Comparison of ENCODE assay signal across 1 cellular context in the genomic region with DNA sequence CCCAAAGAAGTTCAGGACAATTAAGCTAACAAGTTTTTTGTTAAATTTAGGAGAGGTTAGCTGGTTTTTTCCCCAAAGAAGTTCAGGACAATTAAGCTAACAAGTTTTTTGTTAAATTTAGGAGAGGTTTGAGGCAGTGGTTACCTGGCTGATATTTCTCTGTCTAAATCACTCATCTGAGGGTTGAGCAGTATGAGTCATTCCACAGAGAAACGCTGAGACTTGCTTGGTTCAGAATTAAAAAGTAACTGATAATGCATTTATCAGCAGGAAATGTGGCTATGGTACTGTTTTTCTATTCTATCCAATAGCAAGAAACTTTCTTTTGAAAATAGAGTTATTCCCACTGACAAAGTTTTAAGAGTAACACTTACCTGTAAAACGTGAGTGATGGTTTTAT.
TF ChIP-seq lines count a peak whose summit lies in the region.

No MANE protein-coding gene starts in this region.

TF ChIP-seq in SK-N-SH treated with all-trans-retinoic acid at 6 μM for 48 hours, 23 proteins besides CTCF, POLR2A, EP300 and RAD21 (continued from another document):
- TF ChIP-seq, protein P1, sequence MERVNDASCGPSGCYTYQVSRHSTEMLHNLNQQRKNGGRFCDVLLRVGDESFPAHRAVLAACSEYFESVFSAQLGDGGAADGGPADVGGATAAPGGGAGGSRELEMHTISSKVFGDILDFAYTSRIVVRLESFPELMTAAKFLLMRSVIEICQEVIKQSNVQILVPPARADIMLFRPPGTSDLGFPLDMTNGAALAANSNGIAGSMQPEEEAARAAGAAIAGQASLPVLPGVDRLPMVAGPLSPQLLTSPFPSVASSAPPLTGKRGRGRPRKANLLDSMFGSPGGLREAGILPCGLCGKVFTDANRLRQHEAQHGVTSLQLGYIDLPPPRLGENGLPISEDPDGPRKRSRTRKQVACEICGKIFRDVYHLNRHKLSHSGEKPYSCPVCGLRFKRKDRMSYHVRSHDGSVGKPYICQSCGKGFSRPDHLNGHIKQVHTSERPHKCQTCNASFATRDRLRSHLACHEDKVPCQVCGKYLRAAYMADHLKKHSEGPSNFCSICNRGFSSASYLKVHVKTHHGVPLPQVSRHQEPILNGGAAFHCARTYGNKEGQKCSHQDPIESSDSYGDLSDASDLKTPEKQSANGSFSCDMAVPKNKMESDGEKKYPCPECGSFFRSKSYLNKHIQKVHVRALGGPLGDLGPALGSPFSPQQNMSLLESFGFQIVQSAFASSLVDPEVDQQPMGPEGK (CRISPR knock-in tag; IDR thresholded peaks at IDR 0.05; ENCODE audit: borderline replicate concordance), result no peak
- TF ChIP-seq TCF4 (CRISPR knock-in tag; IDR thresholded peaks at IDR 0.05; ENCODE audit: borderline replicate concordance) (no peak), RARB (CRISPR knock-in tag; IDR thresholded peaks at IDR 0.05) (no peak), TOX (CRISPR knock-in tag; IDR thresholded peaks at IDR 0.05; ENCODE audit: borderline replicate concordance) (no peak), SNAI2 (CRISPR knock-in tag; IDR thresholded peaks at IDR 0.05) (no peak), ZFP30 (CRISPR knock-in tag; IDR thresholded peaks at IDR 0.05) (no peak), ZC3H10 (CRISPR knock-in tag; IDR thresholded peaks at IDR 0.05) (no peak), ZFP3 (CRISPR knock-in tag; IDR thresholded peaks at IDR 0.05) (no peak)
- TF ChIP-seq, protein P2, sequence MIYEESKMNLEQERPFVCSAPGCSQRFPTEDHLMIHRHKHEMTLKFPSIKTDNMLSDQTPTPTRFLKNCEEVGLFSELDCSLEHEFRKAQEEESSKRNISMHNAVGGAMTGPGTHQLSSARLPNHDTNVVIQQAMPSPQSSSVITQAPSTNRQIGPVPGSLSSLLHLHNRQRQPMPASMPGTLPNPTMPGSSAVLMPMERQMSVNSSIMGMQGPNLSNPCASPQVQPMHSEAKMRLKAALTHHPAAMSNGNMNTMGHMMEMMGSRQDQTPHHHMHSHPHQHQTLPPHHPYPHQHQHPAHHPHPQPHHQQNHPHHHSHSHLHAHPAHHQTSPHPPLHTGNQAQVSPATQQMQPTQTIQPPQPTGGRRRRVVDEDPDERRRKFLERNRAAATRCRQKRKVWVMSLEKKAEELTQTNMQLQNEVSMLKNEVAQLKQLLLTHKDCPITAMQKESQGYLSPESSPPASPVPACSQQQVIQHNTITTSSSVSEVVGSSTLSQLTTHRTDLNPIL (CRISPR knock-in tag; IDR thresholded peaks at IDR 0.05; ENCODE audit: low read depth), result no peak
- TF ChIP-seq, protein P3, sequence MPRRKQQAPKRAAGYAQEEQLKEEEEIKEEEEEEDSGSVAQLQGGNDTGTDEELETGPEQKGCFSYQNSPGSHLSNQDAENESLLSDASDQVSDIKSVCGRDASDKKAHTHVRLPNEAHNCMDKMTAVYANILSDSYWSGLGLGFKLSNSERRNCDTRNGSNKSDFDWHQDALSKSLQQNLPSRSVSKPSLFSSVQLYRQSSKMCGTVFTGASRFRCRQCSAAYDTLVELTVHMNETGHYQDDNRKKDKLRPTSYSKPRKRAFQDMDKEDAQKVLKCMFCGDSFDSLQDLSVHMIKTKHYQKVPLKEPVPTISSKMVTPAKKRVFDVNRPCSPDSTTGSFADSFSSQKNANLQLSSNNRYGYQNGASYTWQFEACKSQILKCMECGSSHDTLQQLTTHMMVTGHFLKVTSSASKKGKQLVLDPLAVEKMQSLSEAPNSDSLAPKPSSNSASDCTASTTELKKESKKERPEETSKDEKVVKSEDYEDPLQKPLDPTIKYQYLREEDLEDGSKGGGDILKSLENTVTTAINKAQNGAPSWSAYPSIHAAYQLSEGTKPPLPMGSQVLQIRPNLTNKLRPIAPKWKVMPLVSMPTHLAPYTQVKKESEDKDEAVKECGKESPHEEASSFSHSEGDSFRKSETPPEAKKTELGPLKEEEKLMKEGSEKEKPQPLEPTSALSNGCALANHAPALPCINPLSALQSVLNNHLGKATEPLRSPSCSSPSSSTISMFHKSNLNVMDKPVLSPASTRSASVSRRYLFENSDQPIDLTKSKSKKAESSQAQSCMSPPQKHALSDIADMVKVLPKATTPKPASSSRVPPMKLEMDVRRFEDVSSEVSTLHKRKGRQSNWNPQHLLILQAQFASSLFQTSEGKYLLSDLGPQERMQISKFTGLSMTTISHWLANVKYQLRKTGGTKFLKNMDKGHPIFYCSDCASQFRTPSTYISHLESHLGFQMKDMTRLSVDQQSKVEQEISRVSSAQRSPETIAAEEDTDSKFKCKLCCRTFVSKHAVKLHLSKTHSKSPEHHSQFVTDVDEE (CRISPR knock-in tag; IDR thresholded peaks at IDR 0.05), result no peak
